10 cellular contexts compared by ENCODE assay signal in genomic region chr3:100002599-100003350, GRCh38.
A peak's percentile ranks its signal among the peaks of the same experiment; 100 is the strongest.
DNase-seq lines count a peak whose midpoint lies in the region; ATAC-seq and TF ChIP-seq lines count a peak whose summit lies in the region.
"Had no signal": no experiment of that assay in that cellular context is flagged by ENCODE, and none has a peak within 500 bp of the region (broad histone marks: within the 10 kb centered on the region; RNA-seq: fewer than 3 reads in every experiment).

No MANE protein-coding gene starts in this region.

- ATAC-seq in left cardiac atrium = peak; percentile 42 to 96

- no peaks in the 10 kb centered on the region for H3K9me3 ChIP-seq in ascending aorta
- H3K9me3 ChIP-seq in OCI-LY7 (ENCODE audit: low read length) = no peaks in the 10 kb centered on the region

- H2AFZ ChIP-seq in OCI-LY7 (ENCODE audit: low read length) = no peak overlapping the region

- H3K4me1 ChIP-seq in ascending aorta = peaks cover 0 to 18% of the 10 kb centered on the region in 2 donors
- H3K4me1 ChIP-seq in OCI-LY7 (ENCODE audit: insufficient read depth, low read length, poor library complexity, severe bottlenecking) = no peaks in the 10 kb centered on the region

- CTCF ChIA-PET in OCI-LY7 (lab: Charles Lee; ENCODE audit: unreplicated experiment) = no interaction called here

- H3K4me2 ChIP-seq in OCI-LY7 (ENCODE audit: low read length) = no peak overlapping the region
- H3K4me2 ChIP-seq: KMS-11 had no signal

- POLR2A ChIA-PET in OCI-LY7 (lab: Charles Lee) = interaction anchor here (1.1 to 1.2 kb wide), 2 partner anchors 15 to 26 kb away, joined by 3 to 5 read pairs; no protein-coding TSS in a partner anchor

- H3K4me1 Mint-ChIP-seq in endothelial cell (ENCODE audit: unreplicated experiment) = peaks cover 33% of the 10 kb centered on the region

- H3K27ac Mint-ChIP-seq in endothelial cell (ENCODE audit: unreplicated experiment) = no peak overlapping the region

- peak; percentile 55 for DNase-seq in NK-92 treated with Interleukin-12 subunit alpha and Interleukin-12 subunit beta, amount 100 ng/mL, for 24 hours (lab: John Stamatoyannopoulos, UW)
- DNase-seq in NK-92 (lab: John Stamatoyannopoulos, UW; ENCODE audit: unreplicated experiment) = no peak
- peak; percentile 14 for DNase-seq in SK-N-DZ (ENCODE audit: low spot score)
- no peak for DNase-seq in left cardiac atrium
- peak; percentile 42 for DNase-seq in superior temporal gyrus (ENCODE audit: extremely low spot score)
- no peak for DNase-seq in endothelial cell (ENCODE audit: low spot score)
- DNase-seq in ascending aorta (ENCODE audit: low spot score in 2 of 2) = no peak
- no peak for DNase-seq in OCI-LY7 (ENCODE audit: low spot score)
- DNase-seq: stimulated activated CD4-positive, alpha-beta T cell treated with anti-CD3 and anti-CD28 coated beads, Interleukin-4, amount 100 ng/mL, for 24 hours had no signal

- no peaks in the 10 kb centered on the region for H3K9me3 Mint-ChIP-seq in endothelial cell (ENCODE audit: unreplicated experiment)

- BruUV-seq in OCI-LY7 (replicated peaks; lab: Mats Ljungman, UMichigan) = no TSS peak

- no peak overlapping the region for H3K4me3 Mint-ChIP-seq in endothelial cell (ENCODE audit: unreplicated experiment)

- intact Hi-C loops in left cardiac atrium (cut with DNase I) = no loop called here
- intact Hi-C loops in ascending aorta (cut with DNase I) = no loop called here
- intact Hi-C loops in OCI-LY7 (cut with micrococcal nuclease; ENCODE audit: unreplicated experiment) = no loop called here

- H3K27me3 ChIP-seq in ascending aorta = no peaks in the 10 kb centered on the region

- TF ChIP-seq CTCF in endothelial cell (IDR thresholded peaks at IDR 0.05; ENCODE audit: unreplicated experiment) = no peak
- TF ChIP-seq CTCF in ascending aorta (IDR thresholded peaks at IDR 0.05) = no peak
- TF ChIP-seq CTCF in OCI-LY7 (conservative IDR thresholded peaks at IDR 0.05; ENCODE audit: low read length) = no peak

- peaks cover 3% of the 10 kb centered on the region for H3K27me3 Mint-ChIP-seq in endothelial cell (ENCODE audit: unreplicated experiment)

- no peaks in the 10 kb centered on the region for H3K79me2 ChIP-seq in OCI-LY7 (ENCODE audit: insufficient read depth, low read depth, low read length)

- no peaks in the 10 kb centered on the region for H4K20me1 ChIP-seq in OCI-LY7 (ENCODE audit: insufficient read depth, low read length)

- H3K27ac ChIP-seq in ascending aorta = peak overlapping the region in 1 of 2 donors; percentile 46
- no peak overlapping the region for H3K27ac ChIP-seq in OCI-LY7 (ENCODE audit: low read depth, low read length, poor library complexity, severe bottlenecking)
- H3K27ac ChIP-seq: KMS-11 had no signal

- no peaks in the 10 kb centered on the region for H3K9me2 ChIP-seq in OCI-LY7 (ENCODE audit: insufficient read depth, low read length)

- H3K36me3 Mint-ChIP-seq in endothelial cell (ENCODE audit: low read depth, unreplicated experiment) = no peaks in the 10 kb centered on the region

- H3K36me3 ChIP-seq in ascending aorta (no peaks in the 10 kb centered on the region), OCI-LY7 (ENCODE audit: insufficient read depth, low read length) (no peaks in the 10 kb centered on the region)

- H3K4me3 ChIP-seq in ascending aorta = no peak overlapping the region
- H3K4me3 ChIP-seq in OCI-LY7 (ENCODE audit: low read depth, low read length, poor library complexity, severe bottlenecking) = no peak overlapping the region

Comparison
In these comparisons a context has a peak if more than half of its experiments do, and no peak if none do; other contexts are left out.
1. DNase-seq: peak in NK-92 treated with Interleukin-12 subunit alpha and Interleukin-12 subunit beta, amount 100 ng/mL, for 24 hours (single experiment), SK-N-DZ (single experiment) and superior temporal gyrus (single experiment); none in NK-92 (single experiment), left cardiac atrium (single experiment), endothelial cell (single experiment), ascending aorta (0 of 2) and OCI-LY7 (single experiment).